ENCODE assay signal across 9 cellular contexts in the genomic region with DNA sequence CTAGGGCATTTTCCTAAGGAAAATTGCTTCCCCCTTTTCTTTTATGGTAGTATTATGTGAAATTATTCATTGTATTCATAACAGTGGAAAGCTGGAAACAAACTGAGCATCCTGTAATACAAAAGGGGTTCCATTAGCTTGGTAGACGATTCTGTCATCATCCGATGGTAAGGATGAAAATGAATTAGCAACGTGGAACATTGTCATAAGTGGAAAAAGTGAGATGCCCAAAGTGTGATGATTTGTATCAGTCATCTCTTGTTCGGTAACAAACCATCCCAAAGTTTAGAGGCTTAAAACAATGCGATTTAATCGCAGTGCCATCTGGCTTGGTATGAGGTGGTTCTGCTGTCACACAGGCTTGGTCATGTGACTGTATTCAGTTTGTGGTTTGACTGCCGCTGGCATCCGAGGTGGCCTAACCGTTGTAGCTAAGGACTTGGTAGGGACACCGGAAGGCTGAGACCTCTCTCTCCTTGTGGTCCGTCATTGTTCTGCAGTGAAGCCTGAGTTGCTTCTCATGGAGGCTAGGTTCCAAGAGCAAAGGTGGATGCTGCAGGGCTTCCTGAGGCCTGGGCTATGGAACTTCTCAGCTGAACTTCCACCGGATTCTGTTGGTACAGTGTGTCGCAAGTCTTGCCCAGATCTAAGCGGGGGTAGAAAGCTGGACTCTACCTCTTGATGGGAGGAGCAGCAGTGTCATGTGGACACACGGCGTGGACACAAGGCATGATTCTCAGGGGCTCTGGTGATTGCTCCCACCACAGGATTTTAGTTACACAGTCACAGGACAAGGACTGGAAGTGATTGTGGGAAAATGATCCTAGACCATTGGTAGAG. TPM values are rescaled to one million over a fixed set of nuclear protein-coding genes. Genes with fewer than 3 reads are reported as not detected.
DNase-seq lines count a peak whose midpoint lies in the region; ATAC-seq and TF ChIP-seq lines count a peak whose summit lies in the region.
"Had no signal": no experiment of that assay in that cellular context is flagged by ENCODE, and none has a peak within 500 bp of the region (broad histone marks: within the 10 kb centered on the region; RNA-seq: fewer than 3 reads in every experiment).

No MANE protein-coding gene starts in this region.

- H3K27me3 Mint-ChIP-seq in activated T-helper 1 cell treated with anti-CD3 and anti-CD28 coated beads, Interleukin-12 subunit alpha, Interleukin-12 subunit beta, Interleukin-2, Interleukin-4 antibody, amounts not matched to agents 30 ng/mL and 10 ng/mL and 1 ng/mL, durations not matched to agents 14 hours and 24 hours and 36 hours (ENCODE audit: insufficient read depth), result no peaks in the 10 kb centered on the region
- H3K27me3 Mint-ChIP-seq in naive thymus-derived CD4-positive, alpha-beta T cell, result no peaks in the 10 kb centered on the region

- intact Hi-C loops in right cardiac atrium (cut with DNase I), result no loop called here
- intact Hi-C loops in activated T-helper 1 cell treated with anti-CD3 and anti-CD28 coated beads, Interleukin-12 subunit alpha, Interleukin-12 subunit beta, Interleukin-2, Interleukin-4 antibody, amounts not matched to agents 30 ng/mL and 10 ng/mL and 1 ng/mL, durations not matched to agents 14 hours and 24 hours and 36 hours (cut with micrococcal nuclease), result loop anchor here (1.0 kb wide), 5 partner anchors 27 to 489 kb away; no protein-coding TSS in a partner anchor
- intact Hi-C loops in naive thymus-derived CD4-positive, alpha-beta T cell (cut with micrococcal nuclease), result loop anchor here in 1 of 2 donors (1.0 to 2.0 kb wide), 3 partner anchors 10 to 36 kb away; a partner anchor contains a TSS

- H3K9me3 Mint-ChIP-seq in activated T-helper 1 cell treated with anti-CD3 and anti-CD28 coated beads, Interleukin-12 subunit alpha, Interleukin-12 subunit beta, Interleukin-2, Interleukin-4 antibody, amounts not matched to agents 30 ng/mL and 10 ng/mL and 1 ng/mL, durations not matched to agents 14 hours and 24 hours and 36 hours, result no peaks in the 10 kb centered on the region
- H3K9me3 Mint-ChIP-seq in naive thymus-derived CD4-positive, alpha-beta T cell, result peaks cover 0 to 1% (median 0%) of the 10 kb centered on the region in 11 donors

- ATAC-seq in right cardiac atrium, result no peak
- ATAC-seq in naive thymus-derived CD4-positive, alpha-beta T cell, result peak; percentile 71
- no peak for ATAC-seq in HG02870 (IDR thresholded peaks at IDR 0.05; ENCODE audit: unreplicated experiment)

- H3K27me3 ChIP-seq in right cardiac atrium (ENCODE audit: control insufficient read depth, insufficient read depth) (no peaks in the 10 kb centered on the region), right atrium auricular region (no peaks in the 10 kb centered on the region)
- no peaks in the 10 kb centered on the region for H3K27me3 ChIP-seq in naive thymus-derived CD4-positive, alpha-beta T cell (ENCODE audit: control insufficient read depth in 2 of 2, insufficient read depth in 2 of 2, low read length in 2 of 2)
- H3K27me3 ChIP-seq: dorsolateral prefrontal cortex had no signal

- peaks cover 17% of the 10 kb centered on the region for H3K36me3 Mint-ChIP-seq in activated T-helper 1 cell treated with anti-CD3 and anti-CD28 coated beads, Interleukin-12 subunit alpha, Interleukin-12 subunit beta, Interleukin-2, Interleukin-4 antibody, amounts not matched to agents 30 ng/mL and 10 ng/mL and 1 ng/mL, durations not matched to agents 14 hours and 24 hours and 36 hours (ENCODE audit: low read depth)
- H3K36me3 Mint-ChIP-seq in naive thymus-derived CD4-positive, alpha-beta T cell, result peaks cover 0 to 5% (median 0%) of the 10 kb centered on the region in 5 donors

- peak overlapping the region; percentile 67 for H3K4me3 Mint-ChIP-seq in activated T-helper 1 cell treated with anti-CD3 and anti-CD28 coated beads, Interleukin-12 subunit alpha, Interleukin-12 subunit beta, Interleukin-2, Interleukin-4 antibody, amounts not matched to agents 30 ng/mL and 10 ng/mL and 1 ng/mL, durations not matched to agents 14 hours and 24 hours and 36 hours
- H3K4me3 Mint-ChIP-seq in naive thymus-derived CD4-positive, alpha-beta T cell, result peak overlapping the region; percentile 67 to 94 (median 83)

- no peak for TF ChIP-seq CTCF in right atrium auricular region (IDR thresholded peaks at IDR 0.05)

- peak in 1 of 3 donors; percentile 27 for DNase-seq in right cardiac atrium
- DNase-seq in right atrium auricular region (ENCODE audit: low spot score), result no peak
- DNase-seq in activated T-helper 1 cell treated with anti-CD3 and anti-CD28 coated beads, Interleukin-12 subunit alpha, Interleukin-12 subunit beta, Interleukin-2, Interleukin-4 antibody, amounts not matched to agents 30 ng/mL and 10 ng/mL and 1 ng/mL, durations not matched to agents 14 hours and 24 hours and 36 hours (ENCODE audit: low spot score), result peak; percentile 42
- DNase-seq in naive thymus-derived CD4-positive, alpha-beta T cell, result peak in 8 of 9 donors; percentile 27 to 58 (median 44)
- no peak for DNase-seq in COLO668 (lab: John Stamatoyannopoulos, UW; ENCODE audit: unreplicated experiment)
- no peak for DNase-seq in AG08395 (ENCODE audit: low spot score)
- no peak for DNase-seq in NCI-H2081 treated with DMSO at 0.1 percent for 48 hours (lab: John Stamatoyannopoulos, UW)

- H3K4me1 ChIP-seq in right cardiac atrium (ENCODE audit: control insufficient read depth, insufficient read depth, low read length), result peaks cover 58% of the 10 kb centered on the region
- H3K4me1 ChIP-seq in right atrium auricular region, result peaks cover 0 to 94% of the 10 kb centered on the region in 2 donors
- peaks cover 21 to 68% of the 10 kb centered on the region in 2 donors for H3K4me1 ChIP-seq in naive thymus-derived CD4-positive, alpha-beta T cell (ENCODE audit: control insufficient read depth in 2 of 2, insufficient read depth in 2 of 2, low read length in 2 of 2)

- peak overlapping the region; percentile 14 for H3K27ac ChIP-seq in right cardiac atrium (ENCODE audit: low read length)
- H3K27ac ChIP-seq in right atrium auricular region, result peak overlapping the region in 1 of 2 donors; percentile 32
- peak overlapping the region; percentile 70 for H3K27ac ChIP-seq in naive thymus-derived CD4-positive, alpha-beta T cell (ENCODE audit: low read depth, low read length)

- WGBS in right cardiac atrium, result 74% methylated on average over 16 of the region's 16 CpGs

- H3K9me3 ChIP-seq in right cardiac atrium (ENCODE audit: control insufficient read depth, low read length) (no peaks in the 10 kb centered on the region), right atrium auricular region (no peaks in the 10 kb centered on the region)
- no peaks in the 10 kb centered on the region for H3K9me3 ChIP-seq in naive thymus-derived CD4-positive, alpha-beta T cell (ENCODE audit: control insufficient read depth in 2 of 3, low read length in 3 of 3)

- peak overlapping the region; percentile 96 for H3K27ac Mint-ChIP-seq in activated T-helper 1 cell treated with anti-CD3 and anti-CD28 coated beads, Interleukin-12 subunit alpha, Interleukin-12 subunit beta, Interleukin-2, Interleukin-4 antibody, amounts not matched to agents 30 ng/mL and 10 ng/mL and 1 ng/mL, durations not matched to agents 14 hours and 24 hours and 36 hours
- peak overlapping the region; percentile 80 to 99 (median 85) for H3K27ac Mint-ChIP-seq in naive thymus-derived CD4-positive, alpha-beta T cell

- peaks cover 78% of the 10 kb centered on the region for H3K4me1 Mint-ChIP-seq in activated T-helper 1 cell treated with anti-CD3 and anti-CD28 coated beads, Interleukin-12 subunit alpha, Interleukin-12 subunit beta, Interleukin-2, Interleukin-4 antibody, amounts not matched to agents 30 ng/mL and 10 ng/mL and 1 ng/mL, durations not matched to agents 14 hours and 24 hours and 36 hours (ENCODE audit: low read depth)
- peaks cover 77 to 100% (median 95%) of the 10 kb centered on the region in 7 donors for H3K4me1 Mint-ChIP-seq in naive thymus-derived CD4-positive, alpha-beta T cell

- H3K36me3 ChIP-seq in right atrium auricular region, result no peaks in the 10 kb centered on the region
- no peaks in the 10 kb centered on the region for H3K36me3 ChIP-seq in naive thymus-derived CD4-positive, alpha-beta T cell (ENCODE audit: control insufficient read depth in 2 of 3, insufficient read depth in 3 of 3, low read length in 3 of 3)

- CTCF ChIA-PET in naive thymus-derived CD4-positive, alpha-beta T cell (lab: Charles Lee), result no interaction called here

- POLR2A ChIA-PET in naive thymus-derived CD4-positive, alpha-beta T cell (lab: Charles Lee), result interaction anchor here (0.6 to 2.2 kb wide), 7 partner anchors 9 to 36 kb away, joined by 3 to 13 read pairs (median 4); a partner anchor contains a TSS

- H3K4me3 ChIP-seq in right cardiac atrium (ENCODE audit: low read length), result no peak overlapping the region
- H3K4me3 ChIP-seq in right atrium auricular region, result no peak overlapping the region
- peak overlapping the region; percentile 12 for H3K4me3 ChIP-seq in naive thymus-derived CD4-positive, alpha-beta T cell (ENCODE audit: low read length)
- H3K4me3 ChIP-seq: dorsolateral prefrontal cortex had no signal

RNA-seq across cellular contexts. Expression of a gene that starts 36.2 kb away (rescaled TPM):
- total RNA-seq in right cardiac atrium (10 to 100 TPM; 35.4 to 48.0 (median 36.6) TPM), right atrium auricular region (10 to 100 TPM; 27.0 to 41.3 TPM)
- 18.3 TPM for polyA plus RNA-seq in right cardiac atrium
- total RNA-seq in activated T-helper 1 cell treated with anti-CD3 and anti-CD28 coated beads, Interleukin-12 subunit alpha, Interleukin-12 subunit beta, Interleukin-2, Interleukin-4 antibody, amounts not matched to agents 30 ng/mL and 10 ng/mL and 1 ng/mL, durations not matched to agents 14 hours and 24 hours and 36 hours, result 56.8 and 62.0 TPM in 2 replicates
- 100 to 1,000 TPM in 1 of 5 experiments, 10 to 100 TPM in 4; 56.2 to 103 (median 94.3) TPM for total RNA-seq in naive thymus-derived CD4-positive, alpha-beta T cell
- polyA plus RNA-seq in naive thymus-derived CD4-positive, alpha-beta T cell, result 10 to 100 TPM in 1 of 2 donors, 1 to 10 TPM in 1; 6.1 to 19.1 TPM

Comparison
In these comparisons a context has a peak if more than half of its experiments do, and no peak if none do; other contexts are left out.
1. DNase-seq: peak in activated T-helper 1 cell treated with anti-CD3 and anti-CD28 coated beads, Interleukin-12 subunit alpha, Interleukin-12 subunit beta, Interleukin-2, Interleukin-4 antibody, amounts not matched to agents 30 ng/mL and 10 ng/mL and 1 ng/mL, durations not matched to agents 14 hours and 24 hours and 36 hours (single experiment) and naive thymus-derived CD4-positive, alpha-beta T cell (8 of 9); none in right atrium auricular region (single experiment), COLO668 (single experiment), AG08395 (single experiment) and NCI-H2081 treated with DMSO at 0.1 percent for 48 hours (single experiment).